8 cellular contexts compared by ENCODE assay signal in genomic region chr1:20100632-20101355, GRCh38. TPM values are rescaled to one million over a fixed set of nuclear protein-coding genes. Genes with fewer than 3 reads are reported as not detected.
DNase-seq lines count a peak whose midpoint lies in the region; ATAC-seq and TF ChIP-seq lines count a peak whose summit lies in the region.

No MANE protein-coding gene starts in this region.

- H3K36me3 Mint-ChIP-seq in activated naive CD8-positive, alpha-beta T cell treated with anti-CD3 and anti-CD28 coated beads, Interleukin-2, amount 10 ng/mL, durations not matched to agents 7 days and 5 days = no peaks in the 10 kb centered on the region

- H3K9me3 Mint-ChIP-seq in activated naive CD8-positive, alpha-beta T cell treated with anti-CD3 and anti-CD28 coated beads, Interleukin-2, amount 10 ng/mL, durations not matched to agents 7 days and 5 days = no peaks in the 10 kb centered on the region

- H3K4me1 ChIP-seq in BE2C (no peaks in the 10 kb centered on the region), sigmoid colon (peaks cover 0 to 11% (median 2%) of the 10 kb centered on the region in 4 donors)

- H3K36me3 ChIP-seq in BE2C (no peaks in the 10 kb centered on the region), sigmoid colon (no peaks in the 10 kb centered on the region)

- H3K4me1 Mint-ChIP-seq in activated naive CD8-positive, alpha-beta T cell treated with anti-CD3 and anti-CD28 coated beads, Interleukin-2, amount 10 ng/mL, durations not matched to agents 7 days and 5 days = peaks cover 2% of the 10 kb centered on the region

- no peak overlapping the region for H3K27ac Mint-ChIP-seq in activated naive CD8-positive, alpha-beta T cell treated with anti-CD3 and anti-CD28 coated beads, Interleukin-2, amount 10 ng/mL, durations not matched to agents 7 days and 5 days

- no peak for TF ChIP-seq POLR2A in sigmoid colon (IDR thresholded peaks at IDR 0.05)

- peak; percentile 61 for ATAC-seq in activated naive CD8-positive, alpha-beta T cell treated with anti-CD3 and anti-CD28 coated beads, Interleukin-2, amount 10 ng/mL, durations not matched to agents 7 days and 5 days (ENCODE audit: low read depth)
- ATAC-seq in left cardiac atrium = peak; percentile 86 to 88
- no peak for ATAC-seq in HG03378 (IDR thresholded peaks at IDR 0.05; ENCODE audit: unreplicated experiment)

- peaks cover 14% of the 10 kb centered on the region for H3K27me3 Mint-ChIP-seq in activated naive CD8-positive, alpha-beta T cell treated with anti-CD3 and anti-CD28 coated beads, Interleukin-2, amount 10 ng/mL, durations not matched to agents 7 days and 5 days

- H3K4me3 ChIP-seq in BE2C (ENCODE audit: low read depth, low read length) (no peak overlapping the region), sigmoid colon (no peak overlapping the region)

- DNase-seq in BE2C = peak; percentile 26
- DNase-seq in GM19238 (ENCODE audit: insufficient read length, low spot score) = peak; percentile 42
- DNase-seq in NCI-H69 (lab: John Stamatoyannopoulos, UW) = peak; percentile 15
- DNase-seq in activated naive CD8-positive, alpha-beta T cell treated with anti-CD3 and anti-CD28 coated beads, Interleukin-2, amount 10 ng/mL, durations not matched to agents 7 days and 5 days = no peak
- DNase-seq in left cardiac atrium = peak; percentile 53
- DNase-seq in sigmoid colon = peak; percentile 70
- DNase-seq in posterior vena cava (ENCODE audit: low spot score) = no peak

- WGBS in sigmoid colon, 2 donors = 47 to 48% methylated on average over 14 of the region's 14 CpGs

- no peak for TF ChIP-seq EP300 in sigmoid colon (IDR thresholded peaks at IDR 0.05)

- H3K27ac ChIP-seq in sigmoid colon = no peak overlapping the region

- POLR2A ChIA-PET in activated naive CD8-positive, alpha-beta T cell treated with anti-CD3 and anti-CD28 coated beads, Interleukin-2, amount 10 ng/mL, durations not matched to agents 7 days and 5 days (lab: Charles Lee) = no interaction called here

- intact Hi-C loops in left cardiac atrium (cut with DNase I) (loop anchor here (2.0 to 10.0 kb wide), 3 partner anchors 42 to 94 kb away; no protein-coding TSS in a partner anchor), sigmoid colon (cut with DNase I) (loop anchor here (2.0 to 10.0 kb wide), 4 partner anchors 52 to 384 kb away; partner anchors contain the start of gene CAMK2N1), posterior vena cava (cut with DNase I) (no loop called here)

- H3K4me3 Mint-ChIP-seq in activated naive CD8-positive, alpha-beta T cell treated with anti-CD3 and anti-CD28 coated beads, Interleukin-2, amount 10 ng/mL, durations not matched to agents 7 days and 5 days = no peak overlapping the region

- TF ChIP-seq CTCF in BE2C (IDR thresholded peaks at IDR 0.05; ENCODE audit: low read depth, low read length) (peak; percentile 62), sigmoid colon (IDR thresholded peaks at IDR 0.05) (peak; percentile 86 to 90 (median 88))

- H3K27me3 ChIP-seq in BE2C (no peaks in the 10 kb centered on the region), sigmoid colon (no peaks in the 10 kb centered on the region)

- no peaks in the 10 kb centered on the region for H3K9me3 ChIP-seq in BE2C
- no peaks in the 10 kb centered on the region for H3K9me3 ChIP-seq in sigmoid colon

RNA-seq across cellular contexts. Expression of gene PLA2G2D, which starts 18.5 kb away (rescaled TPM):
- polyA plus RNA-seq in BE2C (2012; ENCODE audit: insufficient read depth, insufficient read length, low read depth) = 0.26 TPM
- not detected for total RNA-seq in activated naive CD8-positive, alpha-beta T cell treated with anti-CD3 and anti-CD28 coated beads, Interleukin-2, amount 10 ng/mL, durations not matched to agents 7 days and 5 days
- total RNA-seq in left cardiac atrium (not detected), sigmoid colon (under 1 TPM in 1 of 4 donors, not detected in 3; 0.16 TPM), posterior vena cava (not detected)
- 1 to 10 TPM in 1 of 3 donors, not detected in 2; 8.6 TPM for polyA plus RNA-seq in sigmoid colon

RNA-seq across cellular contexts. Expression of gene PLA2G5, which starts 30.8 kb away (rescaled TPM):
- polyA plus RNA-seq in BE2C (2012; ENCODE audit: insufficient read depth, insufficient read length, low read depth) = not detected
- not detected for total RNA-seq in activated naive CD8-positive, alpha-beta T cell treated with anti-CD3 and anti-CD28 coated beads, Interleukin-2, amount 10 ng/mL, durations not matched to agents 7 days and 5 days
- total RNA-seq in left cardiac atrium = 10 to 100 TPM; 84.9 to 93.0 TPM
- total RNA-seq in sigmoid colon = 10 to 100 TPM; 18.6 to 45.4 (median 30.5) TPM
- polyA plus RNA-seq in sigmoid colon = 1 to 10 TPM in 2 of 3 donors, under 1 TPM in 1; 0.69 to 5.4 (median 2.4) TPM
- total RNA-seq in posterior vena cava = 1 to 10 TPM; 6.7 to 9.8 TPM

RNA-seq across cellular contexts. Expression of gene PLA2G2F, which starts 38.3 kb away (rescaled TPM):
- polyA plus RNA-seq in BE2C (2012; ENCODE audit: insufficient read depth, insufficient read length, low read depth) = not detected
- not detected for total RNA-seq in activated naive CD8-positive, alpha-beta T cell treated with anti-CD3 and anti-CD28 coated beads, Interleukin-2, amount 10 ng/mL, durations not matched to agents 7 days and 5 days
- not detected for total RNA-seq in left cardiac atrium
- total RNA-seq in sigmoid colon = not detected
- polyA plus RNA-seq in sigmoid colon = under 1 TPM in 2 of 3 donors, not detected in 1; 0.60 to 0.80 TPM
- total RNA-seq in posterior vena cava = not detected

Comparison
In these comparisons a context has a peak if more than half of its experiments do, and no peak if none do; other contexts are left out.
1. DNase-seq: peak in BE2C (single experiment), GM19238 (single experiment), NCI-H69 (single experiment), left cardiac atrium (single experiment) and sigmoid colon (single experiment); none in activated naive CD8-positive, alpha-beta T cell treated with anti-CD3 and anti-CD28 coated beads, Interleukin-2, amount 10 ng/mL, durations not matched to agents 7 days and 5 days (single experiment) and posterior vena cava (single experiment).
2. RNA of gene PLA2G5, which starts 30.8 kb away (total RNA-seq): 84.9 to 93.0 TPM in left cardiac atrium, 18.6 to 45.4 TPM in sigmoid colon and 6.7 to 9.8 TPM in posterior vena cava; not detected in activated naive CD8-positive, alpha-beta T cell treated with anti-CD3 and anti-CD28 coated beads, Interleukin-2, amount 10 ng/mL, durations not matched to agents 7 days and 5 days; every median in the first group is over 4 times any median in the second.
3. intact Hi-C loops: an anchor here in left cardiac atrium (2.0 to 10.0 kb wide) and sigmoid colon (2.0 to 10.0 kb wide); none called in posterior vena cava.